In genomic region chr1:12231276-12231595, GRCh38 we compare ENCODE assay signal across 9 cellular contexts. TPM values are rescaled to one million over a fixed set of nuclear protein-coding genes. Genes with fewer than 3 reads are reported as not detected.
DNase-seq lines count a peak whose midpoint lies in the region; ATAC-seq, FAIRE-seq and TF ChIP-seq lines count a peak whose summit lies in the region.
"Had no signal": no experiment of that assay in that cellular context is flagged by ENCODE, and none has a peak within 500 bp of the region (broad histone marks: within the 10 kb centered on the region; RNA-seq: fewer than 3 reads in every experiment).

No MANE protein-coding gene starts in this region.

- TF ChIP-seq CTCF in keratinocyte (optimal IDR thresholded peaks at IDR 0.05 in 1 of 3, IDR thresholded peaks at IDR 0.05 in 1 of 3, conservative IDR thresholded peaks at IDR 0.05 in 1 of 3; ENCODE audit: extremely low read depth in 1 of 3, insufficient read depth in 2 of 3, low read length in 3 of 3) = no peak

- H3K27me3 ChIP-seq in HUES64 (ENCODE audit: insufficient read depth, low read length) = no peaks in the 10 kb centered on the region
- H3K27me3 ChIP-seq in adipocyte (replicated peaks; ENCODE audit: control insufficient read depth, insufficient read depth, low read length) = no peaks in the 10 kb centered on the region
- H3K27me3 ChIP-seq in keratinocyte (ENCODE audit: control insufficient read depth, extremely low read depth, insufficient read depth, low read length) = no peaks in the 10 kb centered on the region

- WGBS in HUES64 = 46% methylated on average over 4 of the region's 4 CpGs

- no peaks in the 10 kb centered on the region for H3K9me1 ChIP-seq in keratinocyte (ENCODE audit: control insufficient read depth, extremely low read depth, insufficient read depth, low read length)

- no peak for FAIRE-seq in keratinocyte (lab: Jason Lieb, UNC)
- FAIRE-seq: colon had no signal

- peaks cover 6% of the 10 kb centered on the region; the same call in 1 of the 2 replicates for H3K36me3 ChIP-seq in HUES64 (ENCODE audit: insufficient read depth, low read length)
- H3K36me3 ChIP-seq in adipocyte (ENCODE audit: control insufficient read depth, insufficient read depth, low read length, severe bottlenecking) = peaks cover 21% of the 10 kb centered on the region
- H3K36me3 ChIP-seq in keratinocyte (ENCODE audit: control insufficient read depth in 2 of 2, extremely low read depth in 1 of 2, insufficient read depth in 2 of 2, low read length in 2 of 2) = peaks cover 0 to 7% of the 10 kb centered on the region in 2 experiments

- no peaks in the 10 kb centered on the region for H4K20me1 ChIP-seq in keratinocyte (ENCODE audit: control insufficient read depth, extremely low read depth, insufficient read depth, low read length)

- dilution Hi-C loops in keratinocyte (cut with MboI; ENCODE audit: extremely low pct_ligation_motif_present, low sequenced_read_pairs) = no loop called here

- ATAC-seq in stimulated activated naive CD8-positive, alpha-beta T cell treated with anti-CD3 and anti-CD28 coated beads, Interleukin-15, amount 100 ng/mL, for 72 hours = no peak
- no peak for ATAC-seq in HG03439 (IDR thresholded peaks at IDR 0.05; ENCODE audit: unreplicated experiment)

- H3K4me3 Mint-ChIP-seq in stimulated activated naive CD8-positive, alpha-beta T cell treated with anti-CD3 and anti-CD28 coated beads, Interleukin-15, amount 100 ng/mL, for 72 hours = peak overlapping the region; percentile 82 to 91

- peaks cover 29% of the 10 kb centered on the region for H3K4me1 Mint-ChIP-seq in stimulated activated naive CD8-positive, alpha-beta T cell treated with anti-CD3 and anti-CD28 coated beads, Interleukin-15, amount 100 ng/mL, for 72 hours

- H3K9me3 Mint-ChIP-seq in stimulated activated naive CD8-positive, alpha-beta T cell treated with anti-CD3 and anti-CD28 coated beads, Interleukin-15, amount 100 ng/mL, for 72 hours = no peaks in the 10 kb centered on the region

- H3K27ac Mint-ChIP-seq in stimulated activated naive CD8-positive, alpha-beta T cell treated with anti-CD3 and anti-CD28 coated beads, Interleukin-15, amount 100 ng/mL, for 72 hours = peak overlapping the region in 1 of 2 donors; percentile 85

- H3K4me3 ChIP-seq in HUES64 (ENCODE audit: low read length) (peak overlapping the region; percentile 89), adipocyte (ENCODE audit: low read length) (peak overlapping the region; percentile 99), keratinocyte (ENCODE audit: control insufficient read depth in 2 of 3, extremely low read depth in 1 of 3, insufficient read depth in 2 of 3, low read depth in 1 of 3, low read length in 3 of 3) (peak overlapping the region; percentile 91 to 98 (median 93))

- H3K27me3 Mint-ChIP-seq in stimulated activated naive CD8-positive, alpha-beta T cell treated with anti-CD3 and anti-CD28 coated beads, Interleukin-15, amount 100 ng/mL, for 72 hours = no peaks in the 10 kb centered on the region

- H2AFZ ChIP-seq in keratinocyte (ENCODE audit: control insufficient read depth, low read length) = no peak overlapping the region

- peak overlapping the region; percentile 57 for H3K9ac ChIP-seq in HUES64 (ENCODE audit: low read depth, low read length)
- H3K9ac ChIP-seq in adipocyte (ENCODE audit: low read length) = peak overlapping the region; percentile 99
- peak overlapping the region; percentile 92 for H3K9ac ChIP-seq in keratinocyte (ENCODE audit: control insufficient read depth, extremely low read depth, insufficient read depth, low read length)

- H3K4me2 ChIP-seq in keratinocyte (ENCODE audit: control insufficient read depth, extremely low read depth, insufficient read depth, low read depth, low read length) = peak overlapping the region; percentile 100

- H3K4me1 ChIP-seq in HUES64 (ENCODE audit: insufficient read depth, low read length) = peaks cover 12% of the 10 kb centered on the region; the same call in 1 of the 2 replicates
- peaks cover 15% of the 10 kb centered on the region for H3K4me1 ChIP-seq in adipocyte (ENCODE audit: control insufficient read depth, insufficient read depth, low read length)
- peaks cover 18% of the 10 kb centered on the region for H3K4me1 ChIP-seq in keratinocyte (ENCODE audit: control insufficient read depth, extremely low read depth, insufficient read depth, low read length)

- H3K9me3 ChIP-seq in HUES64 (ENCODE audit: insufficient read depth, low read depth, low read length) (no peaks in the 10 kb centered on the region), adipocyte (ENCODE audit: control insufficient read depth, low read length) (no peaks in the 10 kb centered on the region), keratinocyte (ENCODE audit: control insufficient read depth, low read depth, low read length) (no peaks in the 10 kb centered on the region)

- no peak for DNase-seq in adipocyte (ENCODE audit: low read depth)
- DNase-seq in keratinocyte (ENCODE audit: low read depth, low spot score) = no peak
- DNase-seq in stimulated activated naive CD8-positive, alpha-beta T cell treated with anti-CD3 and anti-CD28 coated beads, Interleukin-15, amount 100 ng/mL, for 72 hours = no peak
- no peak for DNase-seq in anterior cingulate cortex (lab: John Stamatoyannopoulos, UW)
- no peak for DNase-seq in NCI-H226
- no peak for DNase-seq in NCI-H187 treated with DMSO at 0.1 percent for 48 hours (lab: John Stamatoyannopoulos, UW)

- H3K79me2 ChIP-seq in keratinocyte (ENCODE audit: control insufficient read depth, insufficient read depth, low read length) = peaks cover 44% of the 10 kb centered on the region

- H3K27ac ChIP-seq in HUES64 (ENCODE audit: low read depth, low read length) (no peak overlapping the region), keratinocyte (ENCODE audit: control insufficient read depth, insufficient read depth, low read length) (peak overlapping the region; percentile 92)

RNA-seq across cellular contexts. Expression of gene VPS13D, which starts 1.4 kb away (rescaled TPM):
- 5.7 TPM for polyA plus RNA-seq in HUES64 (2013, experiment 1 of 2)
- 6.9 TPM for polyA plus RNA-seq in HUES64 (2013, experiment 2 of 2)
- polyA plus RNA-seq in keratinocyte = 19.0 to 24.3 TPM (median 20.4 TPM) in 3 replicates
- 21.9 TPM for polyA plus RNA-seq in keratinocyte (2011; ENCODE audit: low read depth)
- polyA plus RNA-seq in keratinocyte (2011; cell fraction: cytosol; rRNA removed) = 10.6 and 16.9 TPM in 2 replicates
- polyA plus RNA-seq in keratinocyte (2011; cell fraction: nucleus; rRNA removed) = 74.9 and 86.4 TPM in 2 replicates
- polyA plus RNA-seq in keratinocyte (2012; ENCODE audit: low replicate concordance) = 20.7 and 23.9 TPM in 2 replicates
- polyA minus RNA-seq in keratinocyte = 50.7 to 103 TPM (median 76.6 TPM) in 3 replicates
- 24.4 TPM for polyA minus RNA-seq in keratinocyte (2011; cell fraction: cytosol; rRNA and poly(A)+ RNA removed)
- 137 and 245 TPM in 2 replicates for polyA minus RNA-seq in keratinocyte (2011; cell fraction: nucleus; rRNA and poly(A)+ RNA removed)
